ENCODE assay signal across 1 cellular context in the genomic region with DNA sequence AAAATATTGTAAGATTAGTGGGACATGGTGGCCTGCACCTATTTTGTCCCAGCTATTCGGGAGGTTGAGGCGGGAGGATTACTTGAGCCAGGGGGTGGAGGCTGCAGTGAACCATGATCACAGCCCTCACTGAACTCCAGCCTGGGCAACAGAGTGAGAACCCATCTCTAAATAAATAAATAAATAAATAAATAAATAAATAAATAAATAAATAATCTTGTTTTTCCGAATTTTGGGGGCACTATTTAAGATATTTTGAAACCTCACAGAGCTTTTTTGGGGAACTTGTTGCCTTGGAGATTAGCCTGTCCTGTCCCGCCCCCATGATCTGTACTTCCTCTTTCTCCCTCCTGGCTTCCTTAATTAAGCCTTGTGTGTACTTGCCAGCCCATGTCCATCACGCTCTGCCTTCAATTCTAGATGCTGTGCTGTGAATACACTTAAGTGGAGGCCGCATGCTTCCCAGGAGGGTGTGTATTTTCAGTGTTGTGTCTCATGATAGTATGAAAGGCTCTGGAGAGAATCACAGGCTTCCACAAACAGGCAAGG.
A peak's percentile ranks its signal among the peaks of the same experiment; 100 is the strongest.
TF ChIP-seq lines count a peak whose summit lies in the region.

No MANE protein-coding gene starts in this region.

TF ChIP-seq in K562, 482 proteins besides CTCF, POLR2A, EP300 and RAD21 (continued from another document):
- TF ChIP-seq ZNF354B (CRISPR knock-in tag; IDR thresholded peaks at IDR 0.05) (no peak), STAT5A (IDR thresholded peaks at IDR 0.05; ENCODE audit: borderline replicate concordance, low read length) (no peak), XRCC4 (IDR thresholded peaks at IDR 0.05; ENCODE audit: extremely low read depth, insufficient read depth, insufficient read length) (no peak), SPI1 (IDR thresholded peaks at IDR 0.05; ENCODE audit: borderline replicate concordance, low read depth, low read length) (peak; percentile 94), RFX1 (IDR thresholded peaks at IDR 0.05) (peak; percentile 77), GABPA (tag; conservative IDR thresholded peaks at IDR 0.05; ENCODE audit: low read depth) (peak; percentile 4; the same call in 1 of the 2 replicates), NFE2 (IDR thresholded peaks at IDR 0.05; ENCODE audit: low read depth) (no peak), EHMT2 (IDR thresholded peaks at IDR 0.05) (no peak), PBX2 (CRISPR knock-in tag; IDR thresholded peaks at IDR 0.05; ENCODE audit: low read depth) (no peak), PBX2 (tag; conservative IDR thresholded peaks at IDR 0.05; ENCODE audit: low read depth) (0 out of 2 replicates have a peak, but pooled peaks have one; percentile 40), MLLT1 (IDR thresholded peaks at IDR 0.05) (no peak), HSF4 (CRISPR knock-in tag; IDR thresholded peaks at IDR 0.05; ENCODE audit: borderline replicate concordance) (no peak), TRIM28 (IDR thresholded peaks at IDR 0.05) (no peak), ZNF444 (CRISPR knock-in tag; IDR thresholded peaks at IDR 0.05) (no peak)
- TF ChIP-seq, protein P1, sequence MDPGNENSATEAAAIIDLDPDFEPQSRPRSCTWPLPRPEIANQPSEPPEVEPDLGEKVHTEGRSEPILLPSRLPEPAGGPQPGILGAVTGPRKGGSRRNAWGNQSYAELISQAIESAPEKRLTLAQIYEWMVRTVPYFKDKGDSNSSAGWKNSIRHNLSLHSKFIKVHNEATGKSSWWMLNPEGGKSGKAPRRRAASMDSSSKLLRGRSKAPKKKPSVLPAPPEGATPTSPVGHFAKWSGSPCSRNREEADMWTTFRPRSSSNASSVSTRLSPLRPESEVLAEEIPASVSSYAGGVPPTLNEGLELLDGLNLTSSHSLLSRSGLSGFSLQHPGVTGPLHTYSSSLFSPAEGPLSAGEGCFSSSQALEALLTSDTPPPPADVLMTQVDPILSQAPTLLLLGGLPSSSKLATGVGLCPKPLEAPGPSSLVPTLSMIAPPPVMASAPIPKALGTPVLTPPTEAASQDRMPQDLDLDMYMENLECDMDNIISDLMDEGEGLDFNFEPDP (CRISPR knock-in tag; IDR thresholded peaks at IDR 0.05), result no peak
- TF ChIP-seq, protein P2, sequence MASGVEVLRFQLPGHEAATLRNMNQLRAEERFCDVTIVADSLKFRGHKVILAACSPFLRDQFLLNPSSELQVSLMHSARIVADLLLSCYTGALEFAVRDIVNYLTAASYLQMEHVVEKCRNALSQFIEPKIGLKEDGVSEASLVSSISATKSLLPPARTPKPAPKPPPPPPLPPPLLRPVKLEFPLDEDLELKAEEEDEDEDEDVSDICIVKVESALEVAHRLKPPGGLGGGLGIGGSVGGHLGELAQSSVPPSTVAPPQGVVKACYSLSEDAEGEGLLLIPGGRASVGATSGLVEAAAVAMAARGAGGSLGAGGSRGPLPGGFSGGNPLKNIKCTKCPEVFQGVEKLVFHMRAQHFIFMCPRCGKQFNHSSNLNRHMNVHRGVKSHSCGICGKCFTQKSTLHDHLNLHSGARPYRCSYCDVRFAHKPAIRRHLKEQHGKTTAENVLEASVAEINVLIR (CRISPR knock-in tag; IDR thresholded peaks at IDR 0.05), result no peak
TF ChIP-seq in K562: peak in this region for 6.
